ENCODE assay signal across 1 cellular context in genomic region chr11:17276236-17277023, GRCh38.
TF ChIP-seq lines count a peak whose summit lies in the region.

NUCB2 (plus strand) TSS chr11:17276739; CDS start chr11:17295324, 18,585 bp downstream.

TF ChIP-seq in HepG2, 621 proteins besides CTCF, POLR2A, EP300 and RAD21 (continued from another document and continues in another):
- no peak for TF ChIP-seq GLMP (CRISPR knock-in tag; IDR thresholded peaks at IDR 0.05; ENCODE audit: borderline replicate concordance)
- TF ChIP-seq YEATS4 (CRISPR knock-in tag; IDR thresholded peaks at IDR 0.05; ENCODE audit: borderline replicate concordance): peak; percentile 59; the same call in 1 of the 2 replicates
- peak; percentile 20; the same call in 1 of the 2 replicates for TF ChIP-seq MYC (CRISPR knock-in tag; IDR thresholded peaks at IDR 0.05; ENCODE audit: borderline replicate concordance)
- no peak for TF ChIP-seq CEBPZ (IDR thresholded peaks at IDR 0.05; ENCODE audit: low read length)
- 0 out of 2 replicates have a peak, but pooled peaks have one; percentile 9 for TF ChIP-seq ZNF331 (CRISPR knock-in tag; IDR thresholded peaks at IDR 0.05)
- peak; percentile 90; the same call in 1 of the 2 replicates for TF ChIP-seq ZNF230 (CRISPR knock-in tag; IDR thresholded peaks at IDR 0.05)
- no peak for TF ChIP-seq SNRNP70 (IDR thresholded peaks at IDR 0.05; ENCODE audit: low read depth, low read length)
- TF ChIP-seq ZNF644 (CRISPR knock-in tag; IDR thresholded peaks at IDR 0.05; ENCODE audit: low read depth): no peak
- no peak for TF ChIP-seq ZNF546 (CRISPR knock-in tag; conservative IDR thresholded peaks at IDR 0.05)
- TF ChIP-seq FOXC1 (CRISPR knock-in tag; IDR thresholded peaks at IDR 0.05; ENCODE audit: borderline replicate concordance): no peak; the same call in 1 of the 2 replicates
- TF ChIP-seq TRAFD1 (CRISPR knock-in tag; IDR thresholded peaks at IDR 0.05; ENCODE audit: borderline replicate concordance): no peak
- TF ChIP-seq NCOA5 (CRISPR knock-in tag; IDR thresholded peaks at IDR 0.05): no peak
- no peak for TF ChIP-seq ZNF597 (CRISPR knock-in tag; IDR thresholded peaks at IDR 0.05)
- TF ChIP-seq ZNF224 (CRISPR knock-in tag; IDR thresholded peaks at IDR 0.05): no peak
- TF ChIP-seq DPF2 (CRISPR knock-in tag; IDR thresholded peaks at IDR 0.05; ENCODE audit: borderline replicate concordance, low read depth): peak; percentile 19; the same call in 1 of the 2 replicates
- no peak for TF ChIP-seq ZSCAN30 (CRISPR knock-in tag; IDR thresholded peaks at IDR 0.05)
- TF ChIP-seq ZNF766 (CRISPR knock-in tag; IDR thresholded peaks at IDR 0.05; ENCODE audit: borderline replicate concordance): no peak
- TF ChIP-seq ZBTB14 (CRISPR knock-in tag; IDR thresholded peaks at IDR 0.05): peak; percentile 76
- peak; percentile 59 for TF ChIP-seq ZZZ3 (CRISPR knock-in tag; IDR thresholded peaks at IDR 0.05; ENCODE audit: borderline replicate concordance)
- TF ChIP-seq PBX2 (CRISPR knock-in tag; IDR thresholded peaks at IDR 0.05): no peak
- peak; percentile 62 for TF ChIP-seq RBM39 (IDR thresholded peaks at IDR 0.05; ENCODE audit: low read depth, low read length, poor library complexity, severe bottlenecking)
- peak; percentile 55 for TF ChIP-seq HDAC2 (CRISPR knock-in tag; IDR thresholded peaks at IDR 0.05)
- peak; percentile 53 for TF ChIP-seq ZNF350 (CRISPR knock-in tag; IDR thresholded peaks at IDR 0.05; ENCODE audit: borderline replicate concordance, low read depth)
- peak; percentile 13; the same call in 1 of the 2 replicates for TF ChIP-seq ZFP91 (CRISPR knock-in tag; IDR thresholded peaks at IDR 0.05; ENCODE audit: borderline replicate concordance)
- TF ChIP-seq ZMYM2 (CRISPR knock-in tag; IDR thresholded peaks at IDR 0.05): peak; percentile 83
- TF ChIP-seq U2AF1 (optimal IDR thresholded peaks at IDR 0.05; ENCODE audit: low read depth, low read length): no peak
- no peak for TF ChIP-seq ZNF10 (CRISPR knock-in tag; IDR thresholded peaks at IDR 0.05; ENCODE audit: borderline replicate concordance, low read depth)
- 0 out of 2 replicates have a peak, but pooled peaks have one; percentile 65 for TF ChIP-seq SNAI1 (CRISPR knock-in tag; IDR thresholded peaks at IDR 0.05; ENCODE audit: borderline replicate concordance)
- no peak for TF ChIP-seq ZNF496 (CRISPR knock-in tag; IDR thresholded peaks at IDR 0.05; ENCODE audit: insufficient replicate concordance)
- TF ChIP-seq POLR2G (IDR thresholded peaks at IDR 0.05; ENCODE audit: low read depth, low read length): peak; percentile 83
- no peak for TF ChIP-seq SCMH1 (CRISPR knock-in tag; IDR thresholded peaks at IDR 0.05; ENCODE audit: borderline replicate concordance)
- no peak for TF ChIP-seq ZNF335 (CRISPR knock-in tag; IDR thresholded peaks at IDR 0.05)
- no peak for TF ChIP-seq NONO (IDR thresholded peaks at IDR 0.05)
- peak; percentile 72; the same call in 1 of the 2 replicates for TF ChIP-seq NONO (CRISPR knock-in tag; conservative IDR thresholded peaks at IDR 0.05)
- no peak for TF ChIP-seq ZNF549 (CRISPR knock-in tag; IDR thresholded peaks at IDR 0.05)
- TF ChIP-seq KLF12 (CRISPR knock-in tag; IDR thresholded peaks at IDR 0.05; ENCODE audit: borderline replicate concordance): peak; percentile 56; the same call in 1 of the 2 replicates
- peak; percentile 83; the same call in 1 of the 2 replicates for TF ChIP-seq ZNF761 (CRISPR knock-in tag; conservative IDR thresholded peaks at IDR 0.05)
- TF ChIP-seq GPBP1L1 (CRISPR knock-in tag; IDR thresholded peaks at IDR 0.05): no peak
- peak; percentile 40; the same call in 1 of the 2 replicates for TF ChIP-seq REPIN1 (CRISPR knock-in tag; IDR thresholded peaks at IDR 0.05; ENCODE audit: borderline replicate concordance, low read depth)
- peak; percentile 85 for TF ChIP-seq PHF8 (CRISPR knock-in tag; IDR thresholded peaks at IDR 0.05)
- TF ChIP-seq CENPBD1 (CRISPR knock-in tag; IDR thresholded peaks at IDR 0.05; ENCODE audit: borderline replicate concordance, low read depth): no peak; the same call in 1 of the 2 replicates
- TF ChIP-seq ZNF652 (CRISPR knock-in tag; IDR thresholded peaks at IDR 0.05; ENCODE audit: borderline replicate concordance, low read depth): no peak
- TF ChIP-seq ZBTB1 (CRISPR knock-in tag; IDR thresholded peaks at IDR 0.05; ENCODE audit: borderline replicate concordance): no peak
- TF ChIP-seq KDM5A (IDR thresholded peaks at IDR 0.05; ENCODE audit: borderline replicate concordance, low read length): no peak
- TF ChIP-seq ZNF484 (CRISPR knock-in tag; IDR thresholded peaks at IDR 0.05; ENCODE audit: borderline replicate concordance, low read depth): no peak
- no peak for TF ChIP-seq ZNF251 (CRISPR knock-in tag; IDR thresholded peaks at IDR 0.05)
- no peak for TF ChIP-seq BHLHE40 (IDR thresholded peaks at IDR 0.05; ENCODE audit: low read length)
- TF ChIP-seq ZNF577 (CRISPR knock-in tag; IDR thresholded peaks at IDR 0.05; ENCODE audit: borderline replicate concordance, low read depth): no peak
- TF ChIP-seq ZNF18 (CRISPR knock-in tag; IDR thresholded peaks at IDR 0.05; ENCODE audit: insufficient replicate concordance): no peak
- no peak for TF ChIP-seq ZNF672 (CRISPR knock-in tag; IDR thresholded peaks at IDR 0.05)
- TF ChIP-seq ZSCAN5A (CRISPR knock-in tag; IDR thresholded peaks at IDR 0.05; ENCODE audit: borderline replicate concordance): 0 out of 2 replicates have a peak, but pooled peaks have one; percentile 57
